ENCODE assay signal across 10 cellular contexts in genomic region chr19:31220540-31220939, GRCh38.
DNase-seq lines count a peak whose midpoint lies in the region; ATAC-seq and TF ChIP-seq lines count a peak whose summit lies in the region.
"Had no signal": no experiment of that assay in that cellular context is flagged by ENCODE, and none has a peak within 500 bp of the region (broad histone marks: within the 10 kb centered on the region; RNA-seq: fewer than 3 reads in every experiment).

No MANE protein-coding gene starts in this region.

- no peak overlapping the region for H3K4me2 ChIP-seq in mammary epithelial cell (ENCODE audit: insufficient read depth, low read depth, low read length)

- ATAC-seq in RWPE2 (ENCODE audit: low read depth) = peak; percentile 56; the same call in 1 of the 3 replicates
- peak; percentile 83 for ATAC-seq in stimulated activated naive CD8-positive, alpha-beta T cell treated with anti-CD3 and anti-CD28 coated beads, Interleukin-15, amount 100 ng/mL, for 72 hours
- no peak for ATAC-seq in GM21381 (IDR thresholded peaks at IDR 0.05; ENCODE audit: unreplicated experiment)
- ATAC-seq in HG02840 (IDR thresholded peaks at IDR 0.05; ENCODE audit: low FRiP score, unreplicated experiment) = no peak

- H3K4me3 ChIP-seq in mammary epithelial cell (replicated peaks in 1 of 3; ENCODE audit: insufficient read depth in 1 of 3, low read depth in 2 of 3, low read length in 3 of 3) = no peak overlapping the region
- no peak overlapping the region for H3K4me3 ChIP-seq in breast epithelium
- no peak overlapping the region for H3K4me3 ChIP-seq in RWPE2 (ENCODE audit: severe bottlenecking)
- H3K4me3 ChIP-seq in choroid plexus epithelial cell (ENCODE audit: low read depth, low read length) = no peak overlapping the region

- no peaks in the 10 kb centered on the region for H3K4me1 ChIP-seq in mammary epithelial cell (ENCODE audit: insufficient read depth, low read length)
- H3K4me1 ChIP-seq in breast epithelium = no peaks in the 10 kb centered on the region
- peaks cover 7% of the 10 kb centered on the region for H3K4me1 ChIP-seq in RWPE2 (ENCODE audit: insufficient read depth, poor library complexity, severe bottlenecking)

- no peaks in the 10 kb centered on the region for H3K27me3 ChIP-seq in mammary epithelial cell (ENCODE audit: insufficient read depth, low read length)
- no peaks in the 10 kb centered on the region for H3K27me3 ChIP-seq in breast epithelium
- no peaks in the 10 kb centered on the region for H3K27me3 ChIP-seq in RWPE2 (ENCODE audit: insufficient read depth, poor library complexity, severe bottlenecking)

- no peaks in the 10 kb centered on the region for H3K27me3 Mint-ChIP-seq in stimulated activated naive CD8-positive, alpha-beta T cell treated with anti-CD3 and anti-CD28 coated beads, Interleukin-15, amount 100 ng/mL, for 72 hours

- peaks cover 12 to 24% of the 10 kb centered on the region in 2 donors for H3K9me3 Mint-ChIP-seq in stimulated activated naive CD8-positive, alpha-beta T cell treated with anti-CD3 and anti-CD28 coated beads, Interleukin-15, amount 100 ng/mL, for 72 hours

- no peak for TF ChIP-seq POLR2A in breast epithelium (IDR thresholded peaks at IDR 0.05)

- H2AFZ ChIP-seq in mammary epithelial cell (ENCODE audit: low read depth, low read length) = no peak overlapping the region

- dilution Hi-C loops in mammary epithelial cell (cut with HindIII; ENCODE audit: low sequenced_read_pairs) = no loop called here

- 92% methylated on average over 2 of the region's 2 CpGs for WGBS in mammary epithelial cell (ENCODE audit: low coverage, missing lambda C conversion rate)

- H3K27ac ChIP-seq in mammary epithelial cell (ENCODE audit: insufficient read depth, low read depth, low read length) (no peak overlapping the region), breast epithelium (no peak overlapping the region), RWPE2 (ENCODE audit: poor library complexity, severe bottlenecking) (no peak overlapping the region)

- peak; percentile 29 for DNase-seq in mammary epithelial cell
- DNase-seq in breast epithelium (ENCODE audit: low spot score in 2 of 2) = no peak
- no peak for DNase-seq in RWPE2 (ENCODE audit: low spot score)
- peak; percentile 38 for DNase-seq in choroid plexus epithelial cell (ENCODE audit: low read depth)
- DNase-seq in stimulated activated naive CD8-positive, alpha-beta T cell treated with anti-CD3 and anti-CD28 coated beads, Interleukin-15, amount 100 ng/mL, for 72 hours = no peak
- DNase-seq in NCI-H1092 treated with DMSO at 0.1 percent for 48 hours (lab: John Stamatoyannopoulos, UW) = no peak
- DNase-seq: anterior cingulate cortex, Right ventricle myocardium superior had no signal

- no peak overlapping the region for H3K27ac Mint-ChIP-seq in stimulated activated naive CD8-positive, alpha-beta T cell treated with anti-CD3 and anti-CD28 coated beads, Interleukin-15, amount 100 ng/mL, for 72 hours

- no peaks in the 10 kb centered on the region for H4K20me1 ChIP-seq in mammary epithelial cell (ENCODE audit: insufficient read depth, low read length)

- no peak overlapping the region for H3K9ac ChIP-seq in mammary epithelial cell (ENCODE audit: insufficient read depth, low read length)

- H3K36me3 ChIP-seq in mammary epithelial cell (ENCODE audit: insufficient read depth, low read length) = no peaks in the 10 kb centered on the region
- H3K36me3 ChIP-seq in breast epithelium = no peaks in the 10 kb centered on the region
- no peaks in the 10 kb centered on the region for H3K36me3 ChIP-seq in RWPE2 (ENCODE audit: low read depth)

- BruUV-seq in mammary epithelial cell (replicated peaks; lab: Mats Ljungman, UMichigan) = no TSS peak

- no peaks in the 10 kb centered on the region for H3K79me2 ChIP-seq in mammary epithelial cell (ENCODE audit: insufficient read depth, low read length)

- in situ Hi-C loops in mammary epithelial cell (cut with MboI; ENCODE audit: low sequenced_read_pairs in 2 of 2) = no loop called here

- TF ChIP-seq CTCF in mammary epithelial cell (conservative IDR thresholded peaks at IDR 0.05 in 1 of 2, IDR thresholded peaks at IDR 0.05 in 1 of 2; ENCODE audit: extremely low read depth in 1 of 2, insufficient read depth in 1 of 2, low read depth in 1 of 2, low read length in 2 of 2) (no peak), breast epithelium (IDR thresholded peaks at IDR 0.05) (no peak), RWPE2 (IDR thresholded peaks at IDR 0.05; ENCODE audit: poor library complexity, severe bottlenecking) (no peak), choroid plexus epithelial cell (conservative IDR thresholded peaks at IDR 0.05; ENCODE audit: low read depth, low read length) (no peak)

- H3K4me3 Mint-ChIP-seq in stimulated activated naive CD8-positive, alpha-beta T cell treated with anti-CD3 and anti-CD28 coated beads, Interleukin-15, amount 100 ng/mL, for 72 hours = no peak overlapping the region

- intact Hi-C loops in mammary epithelial cell (cut with micrococcal nuclease) = no loop called here
- intact Hi-C loops in breast epithelium (cut with DNase I; ENCODE audit: low total_unique reads) = loop anchor here (2.0 kb wide), 1 partner anchor 52 kb away; no protein-coding TSS in a partner anchor

- H3K9me3 ChIP-seq in mammary epithelial cell (replicated peaks; ENCODE audit: insufficient read depth, low read length) (no peaks in the 10 kb centered on the region), breast epithelium (no peaks in the 10 kb centered on the region), RWPE2 (ENCODE audit: severe bottlenecking) (no peaks in the 10 kb centered on the region)

- CTCF ChIA-PET in mammary epithelial cell (lab: Charles Lee; ENCODE audit: low non-redundant PET) = no interaction called here

- H3K4me1 Mint-ChIP-seq in stimulated activated naive CD8-positive, alpha-beta T cell treated with anti-CD3 and anti-CD28 coated beads, Interleukin-15, amount 100 ng/mL, for 72 hours = peaks cover 19% of the 10 kb centered on the region

Comparison
In these comparisons a context has a peak if more than half of its experiments do, and no peak if none do; other contexts are left out.
1. DNase-seq: peak in mammary epithelial cell (single experiment) and choroid plexus epithelial cell (single experiment); none in breast epithelium (0 of 2), RWPE2 (single experiment), stimulated activated naive CD8-positive, alpha-beta T cell treated with anti-CD3 and anti-CD28 coated beads, Interleukin-15, amount 100 ng/mL, for 72 hours (0 of 2) and NCI-H1092 treated with DMSO at 0.1 percent for 48 hours (single experiment).
2. ATAC-seq: peak in RWPE2 (single experiment) and stimulated activated naive CD8-positive, alpha-beta T cell treated with anti-CD3 and anti-CD28 coated beads, Interleukin-15, amount 100 ng/mL, for 72 hours (single experiment); none in GM21381 (single experiment) and HG02840 (single experiment).